12 cellular contexts compared by ENCODE assay signal in the genomic region with DNA sequence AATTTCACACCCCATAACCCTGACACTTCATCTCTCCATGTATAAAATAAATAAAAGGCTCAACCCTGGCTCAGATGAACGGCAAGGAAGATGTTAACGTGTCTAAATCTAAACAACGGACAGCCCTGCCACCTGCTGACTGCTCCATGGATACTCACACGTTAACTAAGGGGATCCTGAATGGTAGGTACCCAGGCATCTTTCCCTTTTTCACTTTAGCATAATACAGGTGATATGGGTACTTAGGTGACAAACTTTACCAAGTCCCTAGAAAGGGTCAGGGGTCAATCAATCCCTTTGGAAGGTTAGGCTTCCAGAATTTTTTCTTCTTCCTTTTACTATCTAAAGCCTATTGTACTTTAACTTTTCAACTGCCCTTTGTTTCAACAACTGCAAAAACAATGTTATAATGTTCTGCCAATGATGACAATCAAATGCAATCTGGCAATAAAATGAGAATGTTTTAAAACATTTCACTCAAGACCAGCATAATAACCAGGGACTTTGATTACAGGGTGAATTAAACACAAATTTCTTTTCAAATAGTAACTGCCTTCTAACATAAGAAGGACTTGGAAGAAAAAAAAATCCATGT. TPM values are rescaled to one million over a fixed set of nuclear protein-coding genes. Genes with fewer than 3 reads are reported as not detected.
DNase-seq lines count a peak whose midpoint lies in the region; ATAC-seq and TF ChIP-seq lines count a peak whose summit lies in the region.
"Had no signal": no experiment of that assay in that cellular context is flagged by ENCODE, and none has a peak within 500 bp of the region (broad histone marks: within the 10 kb centered on the region; RNA-seq: fewer than 3 reads in every experiment).

No MANE protein-coding gene starts in this region.

- H3F3A ChIP-seq in SK-N-SH (replicated peaks; ENCODE audit: insufficient read depth) = peaks cover 32% of the 10 kb centered on the region

- H3K4me3 ChIP-seq in SK-N-SH (ENCODE audit: low read depth in 2 of 2, low read length in 1 of 2) (no peak overlapping the region), tibial artery (no peak overlapping the region)
- H3K4me3 ChIP-seq: BLaER1 treated with 17β-estradiol and CSF1 and Interleukin-3, amounts not matched to agents 10 nM and 100 nM; lung had no signal

- no peak overlapping the region for H3K27ac Mint-ChIP-seq in T-helper 17 cell

- DNase-seq in SK-N-SH = no peak
- DNase-seq in SK-MEL-5 (ENCODE audit: low read depth, low spot score) = peak; percentile 61
- no peak for DNase-seq in left cardiac atrium
- no peak for DNase-seq in tibial artery
- no peak for DNase-seq in GOT3 (lab: John Stamatoyannopoulos, UW)
- DNase-seq in T-helper 17 cell = no peak
- DNase-seq: activated T-cell treated with anti-CD3 and anti-CD28 coated beads, Interleukin-2, amount 50 U/mL, for 4 hours; NCI-H1694 treated with DMSO at 0.1 percent for 48 hours had no signal

- ATAC-seq in SK-N-SH treated with all-trans-retinoic acid at 6 μM for 48 hours = no peak
- peak; percentile 37 to 44 for ATAC-seq in left cardiac atrium
- no peak for ATAC-seq in HG03039 (IDR thresholded peaks at IDR 0.05; ENCODE audit: unreplicated experiment)
- no peak for ATAC-seq in T-helper 17 cell
- ATAC-seq: activated T-cell treated with anti-CD3 and anti-CD28 coated beads, Interleukin-2, amount 50 U/mL, for 4 hours had no signal

- no peak for TF ChIP-seq EP300 in SK-N-SH (IDR thresholded peaks at IDR 0.05; ENCODE audit: borderline replicate concordance in 1 of 2, low read depth in 1 of 2, low read length in 1 of 2)

- peak; percentile 50 for TF ChIP-seq RAD21 in SK-N-SH (IDR thresholded peaks at IDR 0.05; ENCODE audit: low read length)

- peaks cover 2 to 35% of the 10 kb centered on the region in 2 experiments; a peak in 3 of 4 replicates for H3K4me1 ChIP-seq in SK-N-SH (ENCODE audit: control insufficient read depth in 1 of 2, insufficient read depth in 2 of 2, low read depth in 1 of 2, low read length in 1 of 2)
- H3K4me1 ChIP-seq in tibial artery = peaks cover 0 to 65% (median 35%) of the 10 kb centered on the region in 4 donors

- H3K27me3 Mint-ChIP-seq in T-helper 17 cell = peaks cover 41% of the 10 kb centered on the region

- POLR2A ChIA-PET in SK-N-SH (lab: Yijun Ruan, JAX) = no interaction called here

- no peak overlapping the region for H3K9ac ChIP-seq in SK-N-SH
- H3K9ac ChIP-seq: BLaER1 treated with 17β-estradiol and CSF1 and Interleukin-3, amounts not matched to agents 10 nM and 100 nM had no signal

- intact Hi-C loops in left cardiac atrium (cut with DNase I) (no loop called here), tibial artery (cut with DNase I; ENCODE audit: low total_unique reads) (no loop called here)

- no peak overlapping the region for H2AFZ ChIP-seq in SK-N-SH (ENCODE audit: low read depth)

- no peaks in the 10 kb centered on the region for H3K9me2 ChIP-seq in SK-N-SH

- in situ Hi-C loops in SK-MEL-5 (cut with HindIII; ENCODE audit: low pct_unique_long_range_greater_than_20kb, low sequenced_read_pairs) = no loop called here

- H3K27me3 ChIP-seq in SK-N-SH (ENCODE audit: insufficient read depth) (no peaks in the 10 kb centered on the region), tibial artery (no peaks in the 10 kb centered on the region)
- H3K27me3 ChIP-seq: BLaER1 treated with 17β-estradiol and CSF1 and Interleukin-3, amounts not matched to agents 10 nM and 100 nM had no signal

- no peaks in the 10 kb centered on the region for H3K79me2 ChIP-seq in SK-N-SH (ENCODE audit: insufficient read depth)

- CTCF ChIA-PET in SK-N-SH (lab: Yijun Ruan, JAX) = interaction anchor here (0.7 to 0.9 kb wide), 2 partner anchors 8 to 40 kb away, joined by 3 read pairs; no protein-coding TSS in a partner anchor

- peaks cover 11 to 14% of the 10 kb centered on the region in 2 experiments for H3K36me3 ChIP-seq in SK-N-SH (replicated peaks in 1 of 2; ENCODE audit: control insufficient read depth in 1 of 2, insufficient read depth in 2 of 2, low read length in 1 of 2)
- H3K36me3 ChIP-seq in tibial artery = peaks cover 3 to 17% (median 3%) of the 10 kb centered on the region in 3 donors

- H3K4me1 Mint-ChIP-seq in T-helper 17 cell = peaks cover 3% of the 10 kb centered on the region

- no peak overlapping the region for H3K4me3 Mint-ChIP-seq in T-helper 17 cell
- H3K4me3 Mint-ChIP-seq: activated T-cell treated with anti-CD3 and anti-CD28 coated beads, Interleukin-2, amount 50 U/mL, for 4 hours had no signal

- peak; percentile 35 for TF ChIP-seq CTCF in SK-N-SH (IDR thresholded peaks at IDR 0.05)
- peak; percentile 7 to 28 for TF ChIP-seq CTCF in tibial artery (IDR thresholded peaks at IDR 0.05)

- no peaks in the 10 kb centered on the region for H4K20me1 ChIP-seq in SK-N-SH (ENCODE audit: insufficient read depth)
- H4K20me1 ChIP-seq: BLaER1 treated with 17β-estradiol and CSF1 and Interleukin-3, amounts not matched to agents 10 nM and 100 nM had no signal

- no peak overlapping the region for H3K4me2 ChIP-seq in SK-N-SH
- H3K4me2 ChIP-seq: BLaER1 treated with 17β-estradiol and CSF1 and Interleukin-3, amounts not matched to agents 10 nM and 100 nM had no signal

- H3K36me3 Mint-ChIP-seq in T-helper 17 cell (ENCODE audit: low read depth) = no peaks in the 10 kb centered on the region

- WGBS in SK-N-SH (ENCODE audit: low lambda C conversion rate) = 73% methylated on average over 4 of the region's 4 CpGs

- no peaks in the 10 kb centered on the region for H3K9me3 ChIP-seq in SK-N-SH
- no peaks in the 10 kb centered on the region for H3K9me3 ChIP-seq in tibial artery
- H3K9me3 ChIP-seq in T-helper 17 cell (ENCODE audit: control insufficient read depth, low read length, poor library complexity, severe bottlenecking) = no peaks in the 10 kb centered on the region

- H3K27ac ChIP-seq in SK-N-SH (ENCODE audit: low read depth in 2 of 2, low read length in 1 of 2) = peak overlapping the region; percentile 19 to 99; a peak in 3 of 4 replicates
- H3K27ac ChIP-seq in tibial artery = peak overlapping the region; percentile 69 to 74
- H3K27ac ChIP-seq: BLaER1 treated with 17β-estradiol and CSF1 and Interleukin-3, amounts not matched to agents 10 nM and 100 nM had no signal

TF ChIP-seq in SK-N-SH, 30 proteins besides CTCF, POLR2A, EP300 and RAD21:
- TF ChIP-seq SMC3 (IDR thresholded peaks at IDR 0.05; ENCODE audit: low read depth, low read length) (peak; percentile 32; the same call in 1 of the 2 replicates), RXRA (IDR thresholded peaks at IDR 0.05; ENCODE audit: borderline replicate concordance, low read depth) (no peak)

TF ChIP-seq in SK-N-SH treated with all-trans-retinoic acid at 6 μM for 48 hours, 23 proteins besides CTCF, POLR2A, EP300 and RAD21:
- TF ChIP-seq ZFP30 (CRISPR knock-in tag; IDR thresholded peaks at IDR 0.05) = no peak
- TF ChIP-seq ZNF70 (CRISPR knock-in tag; IDR thresholded peaks at IDR 0.05) = no peak
- TF ChIP-seq CSDC2 (CRISPR knock-in tag; IDR thresholded peaks at IDR 0.05) = no peak
- TF ChIP-seq, protein P1, sequence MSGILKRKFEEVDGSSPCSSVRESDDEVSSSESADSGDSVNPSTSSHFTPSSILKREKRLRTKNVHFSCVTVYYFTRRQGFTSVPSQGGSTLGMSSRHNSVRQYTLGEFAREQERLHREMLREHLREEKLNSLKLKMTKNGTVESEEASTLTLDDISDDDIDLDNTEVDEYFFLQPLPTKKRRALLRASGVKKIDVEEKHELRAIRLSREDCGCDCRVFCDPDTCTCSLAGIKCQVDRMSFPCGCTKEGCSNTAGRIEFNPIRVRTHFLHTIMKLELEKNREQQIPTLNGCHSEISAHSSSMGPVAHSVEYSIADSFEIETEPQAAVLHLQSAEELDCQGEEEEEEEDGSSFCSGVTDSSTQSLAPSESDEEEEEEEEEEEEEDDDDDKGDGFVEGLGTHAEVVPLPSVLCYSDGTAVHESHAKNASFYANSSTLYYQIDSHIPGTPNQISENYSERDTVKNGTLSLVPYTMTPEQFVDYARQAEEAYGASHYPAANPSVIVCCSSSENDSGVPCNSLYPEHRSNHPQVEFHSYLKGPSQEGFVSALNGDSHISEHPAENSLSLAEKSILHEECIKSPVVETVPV (CRISPR knock-in tag; IDR thresholded peaks at IDR 0.05) = no peak
- TF ChIP-seq, protein P2, sequence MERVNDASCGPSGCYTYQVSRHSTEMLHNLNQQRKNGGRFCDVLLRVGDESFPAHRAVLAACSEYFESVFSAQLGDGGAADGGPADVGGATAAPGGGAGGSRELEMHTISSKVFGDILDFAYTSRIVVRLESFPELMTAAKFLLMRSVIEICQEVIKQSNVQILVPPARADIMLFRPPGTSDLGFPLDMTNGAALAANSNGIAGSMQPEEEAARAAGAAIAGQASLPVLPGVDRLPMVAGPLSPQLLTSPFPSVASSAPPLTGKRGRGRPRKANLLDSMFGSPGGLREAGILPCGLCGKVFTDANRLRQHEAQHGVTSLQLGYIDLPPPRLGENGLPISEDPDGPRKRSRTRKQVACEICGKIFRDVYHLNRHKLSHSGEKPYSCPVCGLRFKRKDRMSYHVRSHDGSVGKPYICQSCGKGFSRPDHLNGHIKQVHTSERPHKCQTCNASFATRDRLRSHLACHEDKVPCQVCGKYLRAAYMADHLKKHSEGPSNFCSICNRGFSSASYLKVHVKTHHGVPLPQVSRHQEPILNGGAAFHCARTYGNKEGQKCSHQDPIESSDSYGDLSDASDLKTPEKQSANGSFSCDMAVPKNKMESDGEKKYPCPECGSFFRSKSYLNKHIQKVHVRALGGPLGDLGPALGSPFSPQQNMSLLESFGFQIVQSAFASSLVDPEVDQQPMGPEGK (CRISPR knock-in tag; IDR thresholded peaks at IDR 0.05; ENCODE audit: borderline replicate concordance) = no peak
- no peak for TF ChIP-seq TOX (CRISPR knock-in tag; IDR thresholded peaks at IDR 0.05; ENCODE audit: borderline replicate concordance)

RNA-seq across cellular contexts. Expression of a gene that starts 52.4 kb away (rescaled TPM):
- not detected in 2 replicates for polyA plus RNA-seq in SK-N-SH (2012; rRNA removed)
- 0.01 and 0.06 TPM in 2 replicates for polyA plus RNA-seq in SK-N-SH (2012; cell fraction: cytosol; rRNA removed)
- 0.01 TPM in 2 replicates for polyA plus RNA-seq in SK-N-SH (2012; cell fraction: nucleus; rRNA removed)
- total RNA-seq in SK-MEL-5 (2014; rRNA removed; shearing (Covaris generic)) = 0.13 TPM in 1 of 2 replicates, not detected in the other
- not detected in 2 replicates for polyA plus RNA-seq in SK-MEL-5 (2015; cell fraction: cytosol; rRNA removed)
- 1.8 TPM in 1 of 2 replicates, not detected in the other for polyA plus RNA-seq in SK-MEL-5 (2015; cell fraction: nucleus; rRNA removed)
- 1 to 10 TPM in 1 of 2 donors, under 1 TPM in 1; 0.99 to 1.2 TPM for total RNA-seq in left cardiac atrium
- 10 to 100 TPM; 50.4 to 63.1 TPM for total RNA-seq in T-helper 17 cell

Comparison
In these comparisons a context has a peak if more than half of its experiments do, and no peak if none do; other contexts are left out.
1. ATAC-seq: peak in left cardiac atrium (2 of 2); none in SK-N-SH treated with all-trans-retinoic acid at 6 μM for 48 hours (single experiment), HG03039 (single experiment) and T-helper 17 cell (single experiment).
2. RNA of a gene that starts 52.4 kb away (total RNA-seq): 50.4 to 63.1 TPM in T-helper 17 cell; 0.99 to 1.2 TPM in left cardiac atrium and 0.13 TPM in SK-MEL-5; every median in the first group is over 10 times any median in the second.